8 cellular contexts compared by ENCODE assay signal in genomic region chr7:75738604-75738974, GRCh38. TPM values are rescaled to one million over a fixed set of nuclear protein-coding genes. Genes with fewer than 3 reads are reported as not detected.
DNase-seq lines count a peak whose midpoint lies in the region; ATAC-seq and TF ChIP-seq lines count a peak whose summit lies in the region.

Gene HIP1, minus strand, starts transcription at chr7:75738941. Its CDS starts 21 bp downstream, at chr7:75738920.

- H3K4me3 Mint-ChIP-seq in T-helper 2 cell treated with Interferon-gamma antibody and Interleukin-4, amounts not matched to agents 5 μg/mL and 100 μg/mL, for 36 hours: peak within 1 kb of the TSS; percentile 94

- peak within 1 kb of the TSS; percentile 98 for H3K18ac ChIP-seq in neuronal stem cell (ENCODE audit: low read length)

- no peaks in the 10 kb centered on the region for H3K27me3 ChIP-seq in Peyer's patch
- H3K27me3 ChIP-seq in esophagus squamous epithelium: no peaks in the 10 kb centered on the region
- H3K27me3 ChIP-seq in neuronal stem cell (ENCODE audit: control insufficient read depth in 3 of 3, insufficient read depth in 3 of 3, low read depth in 1 of 3, low read length in 3 of 3): peaks cover 0 to 9% (median 6%) of the 10 kb centered on the region in 3 experiments

- H3K36me3 Mint-ChIP-seq in T-helper 2 cell treated with Interferon-gamma antibody and Interleukin-4, amounts not matched to agents 5 μg/mL and 100 μg/mL, for 36 hours (ENCODE audit: low read depth): no peaks in the 10 kb centered on the region

- H3K9me3 Mint-ChIP-seq in T-helper 2 cell treated with Interferon-gamma antibody and Interleukin-4, amounts not matched to agents 5 μg/mL and 100 μg/mL, for 36 hours: no peaks in the 10 kb centered on the region

- peaks cover 19% of the 10 kb centered on the region for H3K27me3 Mint-ChIP-seq in T-helper 2 cell treated with Interferon-gamma antibody and Interleukin-4, amounts not matched to agents 5 μg/mL and 100 μg/mL, for 36 hours (ENCODE audit: low read depth)

- peak within 1 kb of the TSS; percentile 98 for H3K23ac ChIP-seq in neuronal stem cell (ENCODE audit: low read depth, low read length, poor library complexity)

- H3K27ac Mint-ChIP-seq in T-helper 2 cell treated with Interferon-gamma antibody and Interleukin-4, amounts not matched to agents 5 μg/mL and 100 μg/mL, for 36 hours: peak within 1 kb of the TSS; percentile 98

- H2BK15ac ChIP-seq in neuronal stem cell (ENCODE audit: low read length): peak within 1 kb of the TSS; percentile 81

- peak in 1 of 2 donors; percentile 10 for TF ChIP-seq POLR2A in Peyer's patch (IDR thresholded peaks at IDR 0.05)
- TF ChIP-seq POLR2A in esophagus squamous epithelium (IDR thresholded peaks at IDR 0.05): peak in 2 of 4 donors; percentile 12 to 33

- H3K4me1 ChIP-seq in Peyer's patch (peaks cover 0 to 5% (median 2%) of the 10 kb centered on the region in 4 donors), esophagus squamous epithelium (peaks cover 0 to 49% (median 12%) of the 10 kb centered on the region in 3 donors), neuronal stem cell (ENCODE audit: control insufficient read depth in 2 of 2, insufficient read depth in 1 of 2, low read depth in 1 of 2, low read length in 2 of 2) (peaks cover 10 to 22% of the 10 kb centered on the region in 2 donors)

- peak within 1 kb of the TSS; percentile 89 for H3K4me2 ChIP-seq in neuronal stem cell (ENCODE audit: insufficient read depth, low read length, poor library complexity, severe bottlenecking)

- H3K4me3 ChIP-seq in Peyer's patch (peak within 1 kb of the TSS; percentile 72 to 96 (median 83)), esophagus squamous epithelium (peak within 1 kb of the TSS; percentile 91 to 98 (median 94)), neuronal stem cell (ENCODE audit: low read length in 2 of 2) (peak within 1 kb of the TSS; percentile 91 to 94)

- H3K9me3 ChIP-seq in Peyer's patch (no peaks in the 10 kb centered on the region), esophagus squamous epithelium (no peaks in the 10 kb centered on the region), neuronal stem cell (replicated peaks in 1 of 2; ENCODE audit: control insufficient read depth in 2 of 2, insufficient read depth in 1 of 2, low read depth in 1 of 2, low read length in 2 of 2) (no peaks in the 10 kb centered on the region)

- ATAC-seq in HG03097 (IDR thresholded peaks at IDR 0.05; ENCODE audit: low FRiP score, unreplicated experiment): no peak

- H4K91ac ChIP-seq in neuronal stem cell (ENCODE audit: low read depth, low read length, poor library complexity): no peak within 1 kb of the TSS

- H3K27ac ChIP-seq in Peyer's patch (peak within 1 kb of the TSS; percentile 74 to 93 (median 88)), esophagus squamous epithelium (peak within 1 kb of the TSS; percentile 88 to 94 (median 91)), neuronal stem cell (replicated peaks; ENCODE audit: low read length) (peak within 1 kb of the TSS; percentile 35)

- WGBS in esophagus squamous epithelium, 2 donors: 2% methylated on average over 8 to 13 of the region's 30 CpGs
- WGBS in neuronal stem cell (ENCODE audit: extremely low coverage in 2 of 2, insufficient read length in 2 of 2, insufficient replicate concordance in 1 of 2), 2 donors: no CpG with 5 or more reads among the region's 30 CpGs

- H2AK5ac ChIP-seq in neuronal stem cell (ENCODE audit: low read depth, low read length): peak within 1 kb of the TSS; percentile 52

- H4K8ac ChIP-seq in neuronal stem cell (ENCODE audit: low read depth, low read length): no peak within 1 kb of the TSS

- peak within 1 kb of the TSS; percentile 53 for H2BK5ac ChIP-seq in neuronal stem cell (ENCODE audit: low read length)

- intact Hi-C loops in esophagus squamous epithelium (cut with DNase I): no loop called here

- H3K36me3 ChIP-seq in Peyer's patch (no peaks in the 10 kb centered on the region), esophagus squamous epithelium (no peaks in the 10 kb centered on the region), neuronal stem cell (replicated peaks in 1 of 2; ENCODE audit: control insufficient read depth in 2 of 2, insufficient read depth in 2 of 2, low read length in 2 of 2) (no peaks in the 10 kb centered on the region)

- no peak within 1 kb of the TSS for H3K4ac ChIP-seq in neuronal stem cell (ENCODE audit: low read length)

- peak within 1 kb of the TSS; percentile 97 for H3K14ac ChIP-seq in neuronal stem cell (ENCODE audit: low read length)

- peaks cover 12% of the 10 kb centered on the region for H3K4me1 Mint-ChIP-seq in T-helper 2 cell treated with Interferon-gamma antibody and Interleukin-4, amounts not matched to agents 5 μg/mL and 100 μg/mL, for 36 hours (ENCODE audit: low read depth)

- peak within 1 kb of the TSS; percentile 47 for H2BK120ac ChIP-seq in neuronal stem cell (ENCODE audit: low read depth, low read length)

- peak within 1 kb of the TSS; percentile 75 for H2BK12ac ChIP-seq in neuronal stem cell (ENCODE audit: low read length)

- H2AFZ ChIP-seq in neuronal stem cell (ENCODE audit: low read length): peak within 1 kb of the TSS; percentile 100

- TF ChIP-seq CTCF in Peyer's patch (IDR thresholded peaks at IDR 0.05): no peak
- TF ChIP-seq CTCF in esophagus squamous epithelium (IDR thresholded peaks at IDR 0.05): no peak

- DNase-seq in T-helper 2 cell treated with Interferon-gamma antibody and Interleukin-4, amounts not matched to agents 5 μg/mL and 100 μg/mL, for 36 hours (ENCODE audit: low spot score): no peak
- no peak for DNase-seq in T-helper 2 cell
- no peak for DNase-seq in Peyer's patch
- DNase-seq in esophagus squamous epithelium (lab: John Stamatoyannopoulos, UW): no peak
- no peak for DNase-seq in neuronal stem cell (ENCODE audit: low spot score)
- no peak for DNase-seq in NOMO-1 treated with DMSO at 0.1 percent for 48 hours (lab: John Stamatoyannopoulos, UW; ENCODE audit: unreplicated experiment)
- DNase-seq in activated CD4-positive, alpha-beta T cell treated with anti-CD3 and anti-CD28 coated beads, Interleukin-2, amount 50 U/mL, for 1 hour: no peak

- peak within 1 kb of the TSS; percentile 93 for H3K9ac ChIP-seq in neuronal stem cell (ENCODE audit: low read depth, low read length, poor library complexity)

- H3K79me1 ChIP-seq in neuronal stem cell (ENCODE audit: low read depth, low read length): peaks cover 1% of the 10 kb centered on the region

RNA-seq across cellular contexts. Expression of gene HIP1, which starts in this region (rescaled TPM):
- total RNA-seq in Peyer's patch (10 to 100 TPM in 1 of 4 donors, 1 to 10 TPM in 3; 2.3 to 38.8 (median 6.9) TPM), esophagus squamous epithelium (1 to 10 TPM; 3.2 to 9.5 (median 6.4) TPM)
- 46.7 TPM for polyA plus RNA-seq in neuronal stem cell (2013, experiment 1 of 2)
- 48.1 TPM for polyA plus RNA-seq in neuronal stem cell (2013, experiment 2 of 2)

Comparison
In these comparisons a context has a peak if more than half of its experiments do, and no peak if none do; other contexts are left out.
1. H3K27ac ChIP-seq: peak in every context shown above with its lines; median percentile 91 in esophagus squamous epithelium; 88 in Peyer's patch; 35 in neuronal stem cell.